In genomic region chr12:10719482-10719881, GRCh38 we compare ENCODE assay signal across 1 cellular context.
TF ChIP-seq lines count a peak whose summit lies in the region.

No MANE protein-coding gene starts in this region.

TF ChIP-seq in K562, 482 proteins besides CTCF, POLR2A, EP300 and RAD21:
- TF ChIP-seq PRDM10 (IDR thresholded peaks at IDR 0.05; ENCODE audit: partially characterized antibody) (peak; percentile 70), AFF1 (IDR thresholded peaks at IDR 0.05; ENCODE audit: low read depth in 1 of 2, partially characterized antibody in 2 of 2) (no peak)
